Comparison of ENCODE assay signal across 25 cellular contexts in the genomic region with DNA sequence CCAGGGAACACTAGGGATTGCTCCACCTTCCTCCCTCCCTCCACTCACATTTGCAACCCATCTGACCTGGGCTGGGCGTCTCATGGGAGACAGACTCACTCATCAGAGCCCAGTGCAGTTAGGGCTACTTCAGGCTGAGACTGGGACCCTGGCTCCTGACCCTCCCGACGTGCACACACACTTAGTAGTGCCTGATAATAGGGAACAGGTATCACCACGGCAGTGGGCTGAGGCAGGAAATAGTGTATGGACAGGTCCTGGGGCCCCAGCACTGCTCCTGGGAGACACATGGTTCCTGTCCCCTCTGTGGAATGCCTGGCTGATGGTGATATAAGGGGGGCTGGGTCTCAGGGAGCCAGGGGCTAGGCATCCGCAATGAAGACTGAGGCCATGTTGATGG. TPM values are rescaled to one million over a fixed set of nuclear protein-coding genes. Genes with fewer than 3 reads are reported as not detected.
DNase-seq lines count a peak whose midpoint lies in the region; ATAC-seq and TF ChIP-seq lines count a peak whose summit lies in the region.
"Had no signal": no experiment of that assay in that cellular context is flagged by ENCODE, and none has a peak within 500 bp of the region (broad histone marks: within the 10 kb centered on the region; RNA-seq: fewer than 3 reads in every experiment).

No MANE protein-coding gene starts in this region.

- no peaks in the 10 kb centered on the region for H3K36me3 Mint-ChIP-seq in activated T-cell treated with anti-CD3 and anti-CD28 coated beads, Interleukin-2, amount 50 U/mL, for 24 hours (ENCODE audit: low read depth)
- peaks cover 0 to 4% of the 10 kb centered on the region in 2 donors for H3K36me3 Mint-ChIP-seq in activated T-cell treated with anti-CD3 and anti-CD28 coated beads, Interleukin-2, amount 50 U/mL, for 72 hours (ENCODE audit: insufficient read depth in 2 of 2)
- H3K36me3 Mint-ChIP-seq: immature natural killer cell; naive thymus-derived CD4-positive, alpha-beta T cell; stimulated activated naive B cell treated with anti-CD40 and anti-IgM and Interleukin-4, amounts not matched to agents 10 μg/mL and 1 μg/mL and 100 μg/mL, for 72 hours had no signal

- no peaks in the 10 kb centered on the region for H3K27me3 ChIP-seq in Peyer's patch
- H3K27me3 ChIP-seq in lower lobe of right lung (ENCODE audit: low read depth), result no peaks in the 10 kb centered on the region
- no peaks in the 10 kb centered on the region for H3K27me3 ChIP-seq in testis
- H3K27me3 ChIP-seq in hepatocyte, result no peaks in the 10 kb centered on the region

- H3K27me3 Mint-ChIP-seq in activated T-cell treated with anti-CD3 and anti-CD28 coated beads, Interleukin-2, amount 50 U/mL, for 24 hours, result no peaks in the 10 kb centered on the region
- no peaks in the 10 kb centered on the region for H3K27me3 Mint-ChIP-seq in activated T-cell treated with anti-CD3 and anti-CD28 coated beads, Interleukin-2, amount 50 U/mL, for 72 hours (ENCODE audit: low read depth)
- H3K27me3 Mint-ChIP-seq: CD4-positive, alpha-beta T cell had no signal

- H3K4me3 Mint-ChIP-seq in activated T-cell treated with anti-CD3 and anti-CD28 coated beads, Interleukin-2, amount 50 U/mL, for 24 hours, result no peak overlapping the region
- H3K4me3 Mint-ChIP-seq in activated T-cell treated with anti-CD3 and anti-CD28 coated beads, Interleukin-2, amount 50 U/mL, for 72 hours, result no peak overlapping the region
- H3K4me3 Mint-ChIP-seq: CD4-positive, alpha-beta T cell; immature natural killer cell; naive thymus-derived CD4-positive, alpha-beta T cell; stimulated activated naive B cell treated with anti-CD40 and anti-IgM and Interleukin-4, amounts not matched to agents 10 μg/mL and 1 μg/mL and 100 μg/mL, for 72 hours had no signal

- WGBS in testis, 2 donors, result 95 to 97% methylated on average over 4 to 5 of the region's 5 CpGs
- WGBS in hepatocyte (ENCODE audit: low lambda C conversion rate, missing lambda C conversion rate), result 85% methylated on average over 5 of the region's 5 CpGs

- no peaks in the 10 kb centered on the region for H3K79me2 ChIP-seq in hepatocyte

- H3K27ac ChIP-seq in Peyer's patch (no peak overlapping the region), lower lobe of right lung (peak overlapping the region; percentile 36), testis (no peak overlapping the region), hepatocyte (no peak overlapping the region)
- H3K27ac ChIP-seq: psoas muscle had no signal

- no peaks in the 10 kb centered on the region for H3K9me2 ChIP-seq in hepatocyte (replicated peaks; ENCODE audit: insufficient read depth)

- H3K9me3 Mint-ChIP-seq in activated T-cell treated with anti-CD3 and anti-CD28 coated beads, Interleukin-2, amount 50 U/mL, for 24 hours, result no peaks in the 10 kb centered on the region
- peaks cover 0 to 2% of the 10 kb centered on the region in 2 donors for H3K9me3 Mint-ChIP-seq in activated T-cell treated with anti-CD3 and anti-CD28 coated beads, Interleukin-2, amount 50 U/mL, for 72 hours
- H3K9me3 Mint-ChIP-seq: activated T-helper 2 cell treated with anti-CD3 and anti-CD28 coated beads, Interferon-gamma antibody, Interleukin-2, Interleukin-4, amounts not matched to agents 10 μg/mL and 5 μg/mL and 100 μg/mL, durations not matched to agents 14 hours and 24 hours and 36 hours; CD4-positive, alpha-beta T cell; immature natural killer cell had no signal

- H3K36me3 ChIP-seq in Peyer's patch, result peaks cover 0 to 19% (median 0%) of the 10 kb centered on the region in 3 donors
- H3K36me3 ChIP-seq in lower lobe of right lung, result peaks cover 55% of the 10 kb centered on the region
- no peaks in the 10 kb centered on the region for H3K36me3 ChIP-seq in testis (ENCODE audit: low read depth, missing control alignments)
- no peaks in the 10 kb centered on the region for H3K36me3 ChIP-seq in hepatocyte (replicated peaks; ENCODE audit: insufficient read depth, low read depth)

- H4K20me1 ChIP-seq in hepatocyte (ENCODE audit: insufficient read depth, poor library complexity, severe bottlenecking), result no peaks in the 10 kb centered on the region

- no peak overlapping the region for H3K4me2 ChIP-seq in hepatocyte

- peaks cover 0 to 7% (median 0%) of the 10 kb centered on the region in 4 donors for H3K4me1 ChIP-seq in Peyer's patch
- peaks cover 23% of the 10 kb centered on the region for H3K4me1 ChIP-seq in lower lobe of right lung
- H3K4me1 ChIP-seq in testis, result no peaks in the 10 kb centered on the region
- H3K4me1 ChIP-seq in hepatocyte (ENCODE audit: insufficient read depth), result peaks cover 6% of the 10 kb centered on the region

- H3K4me1 Mint-ChIP-seq in activated T-cell treated with anti-CD3 and anti-CD28 coated beads, Interleukin-2, amount 50 U/mL, for 24 hours (ENCODE audit: low read depth), result no peaks in the 10 kb centered on the region
- H3K4me1 Mint-ChIP-seq in activated T-cell treated with anti-CD3 and anti-CD28 coated beads, Interleukin-2, amount 50 U/mL, for 72 hours (ENCODE audit: low read depth), result no peaks in the 10 kb centered on the region
- H3K4me1 Mint-ChIP-seq: immature natural killer cell; stimulated activated naive B cell treated with anti-CD40 and anti-IgM and Interleukin-4, amounts not matched to agents 10 μg/mL and 1 μg/mL and 100 μg/mL, for 72 hours had no signal

- no peak overlapping the region for H2AFZ ChIP-seq in hepatocyte

- H3K4me3 ChIP-seq in Peyer's patch (no peak overlapping the region), lower lobe of right lung (no peak overlapping the region), testis (no peak overlapping the region), hepatocyte (no peak overlapping the region)
- H3K4me3 ChIP-seq: psoas muscle had no signal

- peak; percentile 16 for DNase-seq in activated T-cell treated with anti-CD3 and anti-CD28 coated beads, Interleukin-2, amount 50 U/mL, for 24 hours
- DNase-seq in activated T-cell treated with anti-CD3 and anti-CD28 coated beads, Interleukin-2, amount 50 U/mL, for 72 hours, result no peak
- DNase-seq in Peyer's patch (peak; percentile 10 to 44 (median 31)), lower lobe of right lung (peak; percentile 34), testis (peak; percentile 5), hepatocyte (ENCODE audit: low spot score) (no peak), NCI-H526 treated with DMSO at 0.1 percent for 48 hours (lab: John Stamatoyannopoulos, UW) (no peak)
- DNase-seq: activated CD4-positive, alpha-beta T cell treated with anti-CD3 and anti-CD28 coated beads, Interleukin-2, amount 50 U/mL, for 4 hours; amniotic stem cell; central memory CD4-positive, alpha-beta T cell; DMS79; effector CD4-positive, alpha-beta T cell; glutamatergic neuron; immature natural killer cell; KBM-7; NCI-H1930; NK-92 treated with Interleukin-12 subunit alpha and Interleukin-12 subunit beta, amount 100 ng/mL, for 24 hours; RPMI8226; stimulated activated naive B cell treated with anti-CD40 and anti-IgM and Interleukin-4, amounts not matched to agents 10 μg/mL and 1 μg/mL and 100 μg/mL, for 72 hours; trophoblast cell had no signal

- intact Hi-C loops in lower lobe of right lung (cut with DNase I), result no loop called here
- intact Hi-C loops in testis (cut with DNase I; ENCODE audit: low total_unique reads), result no loop called here

- no peak for TF ChIP-seq CTCF in Peyer's patch (IDR thresholded peaks at IDR 0.05)
- TF ChIP-seq CTCF in lower lobe of right lung (IDR thresholded peaks at IDR 0.05), result no peak
- TF ChIP-seq CTCF in testis (IDR thresholded peaks at IDR 0.05), result no peak
- no peak for TF ChIP-seq CTCF in hepatocyte (IDR thresholded peaks at IDR 0.05; ENCODE audit: poor library complexity)

- no peak overlapping the region for H3K27ac Mint-ChIP-seq in activated T-cell treated with anti-CD3 and anti-CD28 coated beads, Interleukin-2, amount 50 U/mL, for 24 hours
- no peak overlapping the region for H3K27ac Mint-ChIP-seq in activated T-cell treated with anti-CD3 and anti-CD28 coated beads, Interleukin-2, amount 50 U/mL, for 72 hours
- H3K27ac Mint-ChIP-seq: activated T-helper 2 cell treated with anti-CD3 and anti-CD28 coated beads, Interferon-gamma antibody, Interleukin-2, Interleukin-4, amounts not matched to agents 10 μg/mL and 5 μg/mL and 100 μg/mL, durations not matched to agents 14 hours and 24 hours and 36 hours; CD4-positive, alpha-beta T cell; immature natural killer cell; naive thymus-derived CD4-positive, alpha-beta T cell; stimulated activated naive B cell treated with anti-CD40 and anti-IgM and Interleukin-4, amounts not matched to agents 10 μg/mL and 1 μg/mL and 100 μg/mL, for 72 hours had no signal

- ATAC-seq in activated T-cell treated with anti-CD3 and anti-CD28 coated beads, Interleukin-2, amount 50 U/mL, for 72 hours (replicated peaks in 1 of 2), result no peak
- no peak for ATAC-seq in lower lobe of right lung
- ATAC-seq in HG03196 (IDR thresholded peaks at IDR 0.05; ENCODE audit: unreplicated experiment), result no peak
- ATAC-seq: naive thymus-derived CD4-positive, alpha-beta T cell; psoas muscle; stimulated activated naive B cell treated with anti-CD40 and anti-IgM and Interleukin-4, amounts not matched to agents 10 μg/mL and 1 μg/mL and 100 μg/mL, for 72 hours had no signal

- no peak for TF ChIP-seq POLR2A in Peyer's patch (IDR thresholded peaks at IDR 0.05)
- TF ChIP-seq POLR2A in testis (IDR thresholded peaks at IDR 0.05), result no peak

- H3K9me3 ChIP-seq in Peyer's patch (no peaks in the 10 kb centered on the region), lower lobe of right lung (no peaks in the 10 kb centered on the region), testis (no peaks in the 10 kb centered on the region), hepatocyte (ENCODE audit: low read depth) (no peaks in the 10 kb centered on the region)
- H3K9me3 ChIP-seq: psoas muscle had no signal

RNA-seq across cellular contexts. Expression of a gene that starts 14.3 kb away (rescaled TPM):
- total RNA-seq in activated T-cell treated with anti-CD3 and anti-CD28 coated beads, Interleukin-2, amount 50 U/mL, for 72 hours, result under 1 TPM; 0.60 to 0.72 TPM
- total RNA-seq in Peyer's patch (10 to 100 TPM; 12.4 to 86.5 (median 71.5) TPM), lower lobe of right lung (826 TPM), testis (10 to 100 TPM; 15.2 to 28.1 TPM), hepatocyte (92.3 and 124 TPM in 2 replicates)
- polyA plus RNA-seq in testis (ENCODE audit: insufficient read depth, low read depth, low replicate concordance) (55.8 TPM), hepatocyte (183 and 241 TPM in 2 replicates)
- total RNA-seq: activated T-helper 2 cell treated with anti-CD3 and anti-CD28 coated beads, Interferon-gamma antibody, Interleukin-2, Interleukin-4, amounts not matched to agents 10 μg/mL and 5 μg/mL and 100 μg/mL, durations not matched to agents 14 hours and 24 hours and 36 hours had no signal

RNA-seq across cellular contexts. Expression of a gene that starts 37.8 kb away (rescaled TPM):
- total RNA-seq in activated T-cell treated with anti-CD3 and anti-CD28 coated beads, Interleukin-2, amount 50 U/mL, for 72 hours, result not detected
- total RNA-seq in Peyer's patch (not detected), lower lobe of right lung (not detected), testis (1 to 10 TPM; 1.4 to 3.6 TPM), hepatocyte (12.2 TPM in 1 of 2 replicates, not detected in the other)
- polyA plus RNA-seq in testis (ENCODE audit: insufficient read depth, low read depth, low replicate concordance) (2.1 TPM), hepatocyte (0.85 TPM in 1 of 2 replicates, not detected in the other)
- total RNA-seq: activated T-helper 2 cell treated with anti-CD3 and anti-CD28 coated beads, Interferon-gamma antibody, Interleukin-2, Interleukin-4, amounts not matched to agents 10 μg/mL and 5 μg/mL and 100 μg/mL, durations not matched to agents 14 hours and 24 hours and 36 hours; CD4-positive, alpha-beta T cell; naive thymus-derived CD4-positive, alpha-beta T cell; psoas muscle had no signal
- polyA plus RNA-seq: immature natural killer cell; naive thymus-derived CD4-positive, alpha-beta T cell had no signal

Comparison
In these comparisons a context has a peak if more than half of its experiments do, and no peak if none do; other contexts are left out.
1. DNase-seq: peak in activated T-cell treated with anti-CD3 and anti-CD28 coated beads, Interleukin-2, amount 50 U/mL, for 24 hours (single experiment), Peyer's patch (3 of 3), lower lobe of right lung (single experiment) and testis (single experiment); none in activated T-cell treated with anti-CD3 and anti-CD28 coated beads, Interleukin-2, amount 50 U/mL, for 72 hours (0 of 2), hepatocyte (single experiment) and NCI-H526 treated with DMSO at 0.1 percent for 48 hours (single experiment).
2. RNA of a gene that starts 14.3 kb away (total RNA-seq): 826 TPM in lower lobe of right lung (single experiment), 92.3 to 124 TPM in hepatocyte, 12.4 to 86.5 TPM in Peyer's patch and 15.2 to 28.1 TPM in testis; 0.60 to 0.72 TPM in activated T-cell treated with anti-CD3 and anti-CD28 coated beads, Interleukin-2, amount 50 U/mL, for 72 hours; every median in the first group is over 4 times any median in the second.